1 cellular context compared by ENCODE assay signal in genomic region chr19:49486710-49487276, GRCh38.
TF ChIP-seq lines count a peak whose summit lies in the region.

No MANE protein-coding gene starts in this region.

TF ChIP-seq in K562, 482 proteins besides CTCF, POLR2A, EP300 and RAD21 (continued from another document):
- TF ChIP-seq GTF2B (IDR thresholded peaks at IDR 0.05; ENCODE audit: extremely low read depth, insufficient read length) (no peak), TAF1 (IDR thresholded peaks at IDR 0.05; ENCODE audit: control insufficient read depth, extremely low read depth, insufficient read depth, low read length, severe bottlenecking) (no peak), SMARCA4 (IDR thresholded peaks at IDR 0.05) (no peak), USF1 (CRISPR knock-in tag; IDR thresholded peaks at IDR 0.05) (no peak), LARP7 (IDR thresholded peaks at IDR 0.05) (no peak), RNF2 (IDR thresholded peaks at IDR 0.05) (no peak), CCAR2 (IDR thresholded peaks at IDR 0.05; ENCODE audit: low read depth, low read length) (no peak), TBP (optimal IDR thresholded peaks at IDR 0.05; ENCODE audit: low read depth, low read length) (no peak), SMAD3 (CRISPR knock-in tag; conservative IDR thresholded peaks at IDR 0.05) (no peak), TRIM24 (IDR thresholded peaks at IDR 0.05) (no peak), BCLAF1 (IDR thresholded peaks at IDR 0.05; ENCODE audit: borderline replicate concordance in 1 of 2, control insufficient read depth in 1 of 2, low read depth in 2 of 2, low read length in 1 of 2) (no peak), ZC3H4 (CRISPR knock-in tag; IDR thresholded peaks at IDR 0.05; ENCODE audit: borderline replicate concordance) (no peak), PHF20 (IDR thresholded peaks at IDR 0.05; ENCODE audit: partially characterized antibody) (peak; percentile 55), RBFOX2 (IDR thresholded peaks at IDR 0.05; ENCODE audit: low read depth, low read length) (no peak), KAT2B (IDR thresholded peaks at IDR 0.05; ENCODE audit: low read depth, low read length) (no peak), TAF15 (IDR thresholded peaks at IDR 0.05; ENCODE audit: low read depth, low read length) (no peak), RNF219 (CRISPR knock-in tag; IDR thresholded peaks at IDR 0.05) (no peak), MTA2 (IDR thresholded peaks at IDR 0.05; ENCODE audit: low read depth) (no peak), ZNF707 (CRISPR knock-in tag; conservative IDR thresholded peaks at IDR 0.05) (0 out of 2 replicates have a peak, but pooled peaks have one; percentile 1), MYBL2 (IDR thresholded peaks at IDR 0.05; ENCODE audit: low read depth) (no peak), MYBL2 (CRISPR knock-in tag; IDR thresholded peaks at IDR 0.05; ENCODE audit: borderline replicate concordance) (no peak), HNRNPH1 (optimal IDR thresholded peaks at IDR 0.05; ENCODE audit: low read depth, low read length) (no peak), TOE1 (IDR thresholded peaks at IDR 0.05; ENCODE audit: borderline replicate concordance) (no peak), TOE1 (CRISPR knock-in tag; IDR thresholded peaks at IDR 0.05; ENCODE audit: borderline replicate concordance, low read depth) (no peak), ZNF277 (CRISPR knock-in tag; IDR thresholded peaks at IDR 0.05; ENCODE audit: borderline replicate concordance) (no peak), SP2 (IDR thresholded peaks at IDR 0.05; ENCODE audit: extremely low read depth, low read depth, low read length, poor library complexity, severe bottlenecking) (no peak), NCOR1 (IDR thresholded peaks at IDR 0.05) (no peak; the same call in 1 of the 2 replicates), MED1 (CRISPR knock-in tag; IDR thresholded peaks at IDR 0.05; ENCODE audit: borderline replicate concordance) (no peak), MAFG (tag; conservative IDR thresholded peaks at IDR 0.05) (no peak), PHB2 (IDR thresholded peaks at IDR 0.05; ENCODE audit: low read depth) (no peak), MIER1 (IDR thresholded peaks at IDR 0.05; ENCODE audit: low read depth) (no peak), TBL1XR1 (IDR thresholded peaks at IDR 0.05; ENCODE audit: low read length in 2 of 2) (no peak), CXXC5 (CRISPR knock-in tag; IDR thresholded peaks at IDR 0.05) (no peak), ZHX1 (conservative IDR thresholded peaks at IDR 0.05; ENCODE audit: low read length) (peak; percentile 80), ZNF511 (CRISPR knock-in tag; IDR thresholded peaks at IDR 0.05) (peak; percentile 14; the same call in 1 of the 2 replicates), RBM34 (IDR thresholded peaks at IDR 0.05; ENCODE audit: borderline replicate concordance, insufficient read depth, low read length) (no peak), NUFIP1 (IDR thresholded peaks at IDR 0.05; ENCODE audit: partially characterized antibody) (no peak), KDM4B (IDR thresholded peaks at IDR 0.05; ENCODE audit: borderline replicate concordance in 2 of 2, low read depth in 1 of 2) (no peak)
TF ChIP-seq in K562: peak in this region for 22.
